In genomic region chr7:80498481-80499349, GRCh38 we compare ENCODE assay signal across 11 cellular contexts. TPM values are rescaled to one million over a fixed set of nuclear protein-coding genes. Genes with fewer than 3 reads are reported as not detected.
DNase-seq lines count a peak whose midpoint lies in the region; ATAC-seq and TF ChIP-seq lines count a peak whose summit lies in the region.
"Had no signal": no experiment of that assay in that cellular context is flagged by ENCODE, and none has a peak within 500 bp of the region (broad histone marks: within the 10 kb centered on the region; RNA-seq: fewer than 3 reads in every experiment).

No MANE protein-coding gene starts in this region.

- no peak overlapping the region for H2AFZ ChIP-seq in parathyroid adenoma

- H3K79me2 ChIP-seq in parathyroid adenoma: no peaks in the 10 kb centered on the region

- no peaks in the 10 kb centered on the region for H3K36me3 Mint-ChIP-seq in stimulated activated effector memory CD8-positive, alpha-beta T cell treated with anti-CD3 and anti-CD28 coated beads, Interleukin-12 subunit alpha, Interleukin-12 subunit beta, amount 100 ng/mL, for 72 hours
- H3K36me3 Mint-ChIP-seq: CD14-positive monocyte had no signal

- no peaks in the 10 kb centered on the region for H3K4me1 Mint-ChIP-seq in stimulated activated effector memory CD8-positive, alpha-beta T cell treated with anti-CD3 and anti-CD28 coated beads, Interleukin-12 subunit alpha, Interleukin-12 subunit beta, amount 100 ng/mL, for 72 hours

- no peak overlapping the region for H3K27ac Mint-ChIP-seq in stimulated activated effector memory CD8-positive, alpha-beta T cell treated with anti-CD3 and anti-CD28 coated beads, Interleukin-12 subunit alpha, Interleukin-12 subunit beta, amount 100 ng/mL, for 72 hours
- H3K27ac Mint-ChIP-seq: CD14-positive monocyte had no signal

- TF ChIP-seq CTCF in WI38 (IDR thresholded peaks at IDR 0.05; ENCODE audit: low read depth, low read length) (no peak), parathyroid adenoma (IDR thresholded peaks at IDR 0.05) (no peak)

- peak overlapping the region; percentile 17 for H3K27ac ChIP-seq in parathyroid adenoma
- H3K27ac ChIP-seq in effector memory CD4-positive, alpha-beta T cell (ENCODE audit: insufficient read depth, low read length, poor library complexity, severe bottlenecking): no peak overlapping the region
- H3K27ac ChIP-seq: SK-N-MC had no signal

- no peak for ATAC-seq in GM21381 (IDR thresholded peaks at IDR 0.05; ENCODE audit: unreplicated experiment)
- no peak for ATAC-seq in stimulated activated effector memory CD8-positive, alpha-beta T cell treated with anti-CD3 and anti-CD28 coated beads, Interleukin-12 subunit alpha, Interleukin-12 subunit beta, amount 100 ng/mL, for 72 hours

- DNase-seq in GM03348 (ENCODE audit: low spot score): peak; percentile 33
- peak; percentile 95 for DNase-seq in foreskin melanocyte
- no peak for DNase-seq in effector memory CD4-positive, alpha-beta T cell
- no peak for DNase-seq in stimulated activated effector memory CD8-positive, alpha-beta T cell treated with anti-CD3 and anti-CD28 coated beads, Interleukin-12 subunit alpha, Interleukin-12 subunit beta, amount 100 ng/mL, for 72 hours (ENCODE audit: low spot score in 2 of 2)
- no peak for DNase-seq in SK-N-DZ (ENCODE audit: low spot score)
- DNase-seq: NCI-H2107 had no signal

- no peak overlapping the region for H3K9ac ChIP-seq in parathyroid adenoma

- H3K4me3 ChIP-seq in WI38 (ENCODE audit: low read depth, low read length) (peak overlapping the region; percentile 20; the same call in 1 of the 2 replicates), parathyroid adenoma (ENCODE audit: low read depth, low read length) (no peak overlapping the region)
- no peak overlapping the region for H3K4me3 ChIP-seq in effector memory CD4-positive, alpha-beta T cell (ENCODE audit: insufficient read depth, low read depth, low read length, poor library complexity, severe bottlenecking)
- H3K4me3 ChIP-seq: SK-N-MC had no signal

- H3K27me3 ChIP-seq in parathyroid adenoma (ENCODE audit: control insufficient read depth, insufficient read depth, low read length): no peaks in the 10 kb centered on the region
- no peaks in the 10 kb centered on the region for H3K27me3 ChIP-seq in effector memory CD4-positive, alpha-beta T cell (replicated peaks; ENCODE audit: control insufficient read depth, insufficient read depth, low read length, poor library complexity, severe bottlenecking)

- no peaks in the 10 kb centered on the region for H3K9me3 ChIP-seq in parathyroid adenoma (ENCODE audit: control insufficient read depth, low read length)
- no peaks in the 10 kb centered on the region for H3K9me3 ChIP-seq in effector memory CD4-positive, alpha-beta T cell (ENCODE audit: control insufficient read depth, low read length)

- H3K36me3 ChIP-seq in parathyroid adenoma (ENCODE audit: control insufficient read depth, insufficient read depth, low read length): no peaks in the 10 kb centered on the region
- no peaks in the 10 kb centered on the region for H3K36me3 ChIP-seq in effector memory CD4-positive, alpha-beta T cell (ENCODE audit: control insufficient read depth, insufficient read depth, low read length)

- no peaks in the 10 kb centered on the region for H3K4me1 ChIP-seq in parathyroid adenoma
- no peaks in the 10 kb centered on the region for H3K4me1 ChIP-seq in effector memory CD4-positive, alpha-beta T cell (ENCODE audit: control insufficient read depth, insufficient read depth, low read length, poor library complexity, severe bottlenecking)

- H3K9me3 Mint-ChIP-seq in stimulated activated effector memory CD8-positive, alpha-beta T cell treated with anti-CD3 and anti-CD28 coated beads, Interleukin-12 subunit alpha, Interleukin-12 subunit beta, amount 100 ng/mL, for 72 hours: peaks cover 15% of the 10 kb centered on the region

- no peak overlapping the region for H3K4me2 ChIP-seq in parathyroid adenoma (ENCODE audit: low read length)

- H3K4me3 Mint-ChIP-seq in stimulated activated effector memory CD8-positive, alpha-beta T cell treated with anti-CD3 and anti-CD28 coated beads, Interleukin-12 subunit alpha, Interleukin-12 subunit beta, amount 100 ng/mL, for 72 hours: no peak overlapping the region
- H3K4me3 Mint-ChIP-seq: CD14-positive monocyte had no signal

RNA-seq across cellular contexts. Expression of gene GNAT3, which starts 13.1 kb away (rescaled TPM):
- not detected in 2 replicates for polyA plus RNA-seq in SK-N-DZ (2014; cell fraction: cytosol; rRNA removed)
- polyA plus RNA-seq in SK-N-DZ (2014; cell fraction: nucleus; rRNA removed): not detected in 2 replicates
- polyA plus RNA-seq: CD14-positive monocyte had no signal

Comparison
In these comparisons a context has a peak if more than half of its experiments do, and no peak if none do; other contexts are left out.
1. DNase-seq: peak in GM03348 (single experiment) and foreskin melanocyte (single experiment); none in effector memory CD4-positive, alpha-beta T cell (0 of 3), stimulated activated effector memory CD8-positive, alpha-beta T cell treated with anti-CD3 and anti-CD28 coated beads, Interleukin-12 subunit alpha, Interleukin-12 subunit beta, amount 100 ng/mL, for 72 hours (0 of 2) and SK-N-DZ (single experiment).